In genomic region chr17:67349420-67349819, GRCh38 we compare ENCODE assay signal across 34 cellular contexts. TPM values are rescaled to one million over a fixed set of nuclear protein-coding genes. Genes with fewer than 3 reads are reported as not detected.
DNase-seq lines count a peak whose midpoint lies in the region; ATAC-seq, FAIRE-seq and TF ChIP-seq lines count a peak whose summit lies in the region.
"Had no signal": no experiment of that assay in that cellular context is flagged by ENCODE, and none has a peak within 500 bp of the region (broad histone marks: within the 10 kb centered on the region; RNA-seq: fewer than 3 reads in every experiment).

No MANE protein-coding gene starts in this region.

- no peak for TF ChIP-seq POLR2A in A549 (IDR thresholded peaks at IDR 0.05; ENCODE audit: low read length)
- no peak for TF ChIP-seq POLR2A in HepG2 (IDR thresholded peaks at IDR 0.05; ENCODE audit: insufficient read depth in 1 of 2, low read depth in 2 of 2, low read length in 2 of 2)

- no peak overlapping the region for H3K4me2 ChIP-seq in A549
- no peak overlapping the region for H3K4me2 ChIP-seq in HepG2 (ENCODE audit: low read depth, low read length)
- H3K4me2 ChIP-seq: BLaER1; BLaER1 treated with 17β-estradiol and CSF1 and Interleukin-3, amounts not matched to agents 10 nM and 100 nM had no signal

- intact Hi-C loops in HepG2 (cut with micrococcal nuclease; ENCODE audit: unreplicated experiment), result no loop called here

- H3K9me3 ChIP-seq in A549 (no peaks in the 10 kb centered on the region), HEK293 (ENCODE audit: control insufficient read depth, insufficient read depth, low read depth, low read length) (no peaks in the 10 kb centered on the region), HepG2 (ENCODE audit: low read length) (no peaks in the 10 kb centered on the region)
- H3K9me3 ChIP-seq: BE2C, BLaER1, Caco-2 had no signal

- CTCF ChIA-PET in A549 (lab: Yijun Ruan, JAX), result interaction anchor here (0.6 to 1.2 kb wide), 4 partner anchors 8 to 395 kb away, joined by 3 to 4 read pairs (median 4); no protein-coding TSS in a partner anchor
- CTCF ChIA-PET in HEK293 (lab: Yijun Ruan, JAX), result interaction anchor here (1.1 kb wide), 1 partner anchor 10 kb away, joined by 3 read pairs; no protein-coding TSS in a partner anchor
- CTCF ChIA-PET in HepG2 (lab: Yijun Ruan, JAX; ENCODE audit: low intra/inter-chr PET ratio, low total read pairs), result no interaction called here

- DNase-seq in A549 (ENCODE audit: low read depth in 1 of 2, low spot score in 1 of 2) (no peak), HepG2 (ENCODE audit: low spot score) (no peak), NCI-H345 treated with DMSO at 0.1 percent for 48 hours (lab: John Stamatoyannopoulos, UW; ENCODE audit: unreplicated experiment) (no peak), RCC 7860 (ENCODE audit: low spot score) (no peak), NCI-H1105 (lab: John Stamatoyannopoulos, UW) (no peak)
- DNase-seq: 8988T; ACHN; AML-193; BE2C; C1 segment of cervical spinal cord; Caco-2; Calu3; CD4-positive, alpha-beta memory T cell; CD4-positive, alpha-beta T cell; CD4-positive, CD25-positive, alpha-beta regulatory T cell; CD8-positive, alpha-beta memory T cell; CD8-positive, alpha-beta T cell; COR-L47; DMS 273 treated with DMSO at 0.1 percent for 48 hours; DMS153; DMS53; DMS79; DMS79 treated with DMSO at 0.1 percent for 48 hours; DND-41; EL had no signal

- 92% methylated on average over 1 of the region's 1 CpG for WGBS in A549 (ENCODE audit: missing lambda C conversion rate)
- 95% methylated on average over 1 of the region's 1 CpG for WGBS in HepG2 (ENCODE audit: low lambda C conversion rate)

- peaks cover 88% of the 10 kb centered on the region in 2 experiments for H3K36me3 ChIP-seq in HEK293 (ENCODE audit: control insufficient read depth in 2 of 2, insufficient read depth in 1 of 2, low read length in 2 of 2)
- peaks cover 32 to 82% of the 10 kb centered on the region in 2 experiments for H3K36me3 ChIP-seq in HepG2 (replicated peaks in 1 of 2; ENCODE audit: control insufficient read depth in 1 of 2, insufficient read depth in 2 of 2, low read length in 2 of 2)

- H2AFZ ChIP-seq in HepG2 (ENCODE audit: low read length), result no peak overlapping the region

- TF ChIP-seq RAD21 in A549 (conservative IDR thresholded peaks at IDR 0.05 in 1 of 2, IDR thresholded peaks at IDR 0.05 in 1 of 2), result no peak
- no peak for TF ChIP-seq RAD21 in HepG2 (CRISPR knock-in tag; IDR thresholded peaks at IDR 0.05)

- H3K27ac ChIP-seq in A549 (no peak overlapping the region), HEK293 (ENCODE audit: extremely low read depth, low read depth, low read length) (no peak overlapping the region), HepG2 (ENCODE audit: extremely low read length, insufficient read depth, low read length) (no peak overlapping the region)
- H3K27ac ChIP-seq: 22Rv1; BLaER1; BLaER1 treated with 17β-estradiol and CSF1 and Interleukin-3, amounts not matched to agents 10 nM and 100 nM; C4-2B had no signal

- FAIRE-seq in A549 (lab: Jason Lieb, UNC) (peak; percentile 13), islet of Langerhans (lab: Jason Lieb, UNC) (peak; percentile 43), HepG2 (lab: Jason Lieb, UNC) (no peak), RCC 7860 (lab: Jason Lieb, UNC) (no peak)
- FAIRE-seq: A204.1, D721Med had no signal

- BruUV-seq in HepG2 (replicated peaks; lab: Mats Ljungman, UMichigan), result no TSS peak

- H3K4me3 ChIP-seq in A549, result no peak overlapping the region
- no peak overlapping the region for H3K4me3 ChIP-seq in HEK293 (ENCODE audit: low read depth, low read length)
- no peak overlapping the region for H3K4me3 ChIP-seq in HepG2 (replicated peaks in 1 of 3; ENCODE audit: insufficient read depth in 1 of 3, low read depth in 2 of 3, low read length in 3 of 3)
- H3K4me3 ChIP-seq: BLaER1; BLaER1 treated with 17β-estradiol and CSF1 and Interleukin-3, amounts not matched to agents 10 nM and 100 nM had no signal

- TF ChIP-seq CTCF in A549 (IDR thresholded peaks at IDR 0.05), result no peak
- no peak for TF ChIP-seq CTCF in HEK293 (tag by site-specific recombination; IDR thresholded peaks at IDR 0.05)
- TF ChIP-seq CTCF in HepG2 (CRISPR knock-in tag; IDR thresholded peaks at IDR 0.05), result no peak

- ATAC-seq in A549, result no peak
- no peak for ATAC-seq in HepG2
- ATAC-seq: CD8-positive, alpha-beta T cell had no signal

- H3K27me3 ChIP-seq in HepG2 (ENCODE audit: control insufficient read depth in 1 of 2, insufficient read depth in 2 of 2, low read length in 2 of 2), result no peaks in the 10 kb centered on the region
- H3K27me3 ChIP-seq: BE2C; BLaER1; BLaER1 treated with 17β-estradiol and CSF1 and Interleukin-3, amounts not matched to agents 10 nM and 100 nM had no signal

- TF ChIP-seq EP300 in A549 (IDR thresholded peaks at IDR 0.05), result no peak
- no peak for TF ChIP-seq EP300 in HepG2 (IDR thresholded peaks at IDR 0.05; ENCODE audit: low read depth in 2 of 2, low read length in 2 of 2)
- no peak for TF ChIP-seq EP300 in HepG2 (CRISPR knock-in tag; IDR thresholded peaks at IDR 0.05; ENCODE audit: borderline replicate concordance)

- POLR2A ChIA-PET in A549 (lab: Yijun Ruan, JAX) (interaction anchor here (1.0 kb wide), 1 partner anchor 8 kb away, joined by 4 read pairs; no protein-coding TSS in a partner anchor), HEK293 (lab: Yijun Ruan, JAX) (interaction anchor here (0.9 kb wide), 1 partner anchor 12 kb away, joined by 6 read pairs; no protein-coding TSS in a partner anchor), HepG2 (lab: Yijun Ruan, JAX) (no interaction called here)

- H3K4me1 ChIP-seq in A549 (no peaks in the 10 kb centered on the region), HEK293 (ENCODE audit: control insufficient read depth, insufficient read depth, low read length) (no peaks in the 10 kb centered on the region), HepG2 (ENCODE audit: insufficient read depth, low read length) (no peaks in the 10 kb centered on the region)
- H3K4me1 ChIP-seq: BE2C, BLaER1, Caco-2 had no signal

- H3K79me2 ChIP-seq in HepG2 (ENCODE audit: insufficient read depth, low read length), result no peaks in the 10 kb centered on the region

- in situ Hi-C loops in HepG2 (cut with HindIII; ENCODE audit: extremely low pct_ligation_motif_present, low pct_unique_long_range_greater_than_20kb), result no loop called here

- no peak overlapping the region for H3K9ac ChIP-seq in HepG2 (ENCODE audit: insufficient read depth, low read depth, low read length)
- H3K9ac ChIP-seq: BLaER1; BLaER1 treated with 17β-estradiol and CSF1 and Interleukin-3, amounts not matched to agents 10 nM and 100 nM had no signal

- no peaks in the 10 kb centered on the region for H4K20me1 ChIP-seq in HepG2 (ENCODE audit: insufficient read depth, low read length)

RNA-seq across cellular contexts. Expression of gene PSMD12, which starts 17.0 kb away (rescaled TPM):
- polyA plus RNA-seq in A549 (2011; rRNA removed) (63.4 and 106 TPM in 2 replicates), A549 (2017; fragmentation: RNase III; extraction: RNeasy Plus Mini Kit Qiagen cat#74134 plus additional on column Dnase treatment) (104 to 126 TPM (median 106 TPM) in 3 replicates), HepG2 (2011; rRNA removed) (25.3 and 27.4 TPM in 2 replicates)
- 36.6 and 41.6 TPM in 2 replicates for polyA plus RNA-seq in A549 (2012; cell fraction: cytosol; rRNA removed)
- polyA plus RNA-seq in A549 (2012; cell fraction: nucleus; rRNA removed), result 15.5 and 18.5 TPM in 2 replicates
- 18.3 and 18.5 TPM in 2 replicates for polyA minus RNA-seq in A549 (2011; rRNA and poly(A)+ RNA removed)
- 161 TPM for polyA plus RNA-seq in PFSK-1 (2012; ENCODE audit: insufficient read length, low read depth)
- 71.7 and 115 TPM in 2 replicates for total RNA-seq in HepG2 (2016; rRNA removed; fragmentation: Illumina TruSeq; extraction: Trizol)
- total RNA-seq in HepG2 (2016; cell fraction: cytosol; rRNA removed; fragmentation: Illumina TruSeq; extraction: Trizol; ENCODE audit: low read depth), result 7.4 and 12.1 TPM in 2 replicates
- total RNA-seq in HepG2 (2016; cell fraction: insoluble cytoplasmic fraction; rRNA removed; fragmentation: Illumina TruSeq; extraction: Trizol), result 75.7 and 110 TPM in 2 replicates
- 18.1 and 21.0 TPM in 2 replicates for total RNA-seq in HepG2 (2016; cell fraction: membrane; rRNA removed; fragmentation: Illumina TruSeq; extraction: Trizol)
- total RNA-seq in HepG2 (2016; cell fraction: nucleus; rRNA removed; fragmentation: Illumina TruSeq; extraction: Trizol), result 55.8 and 57.0 TPM in 2 replicates
- polyA plus RNA-seq in HepG2 (2011; cell fraction: cytosol; rRNA removed), result 15.9 and 21.9 TPM in 2 replicates
- 13.2 and 13.6 TPM in 2 replicates for polyA plus RNA-seq in HepG2 (2011; cell fraction: nucleus; rRNA removed)
- 54.8 and 61.8 TPM in 2 replicates for polyA plus RNA-seq in HepG2 (2012)
- polyA plus RNA-seq in HepG2 (2016; cell fraction: cytosol; fragmentation: Illumina TruSeq; extraction: Trizol; ENCODE audit: low read depth), result 10.3 and 10.9 TPM in 2 replicates
- polyA plus RNA-seq in HepG2 (2016; cell fraction: insoluble cytoplasmic fraction; fragmentation: Illumina TruSeq; extraction: Trizol; ENCODE audit: low read depth), result 145 and 154 TPM in 2 replicates
- polyA plus RNA-seq in HepG2 (2016; cell fraction: membrane; fragmentation: Illumina TruSeq; extraction: Trizol; ENCODE audit: low read depth), result 14.8 and 15.6 TPM in 2 replicates
- polyA plus RNA-seq in HepG2 (2016; cell fraction: nucleus; fragmentation: Illumina TruSeq; extraction: Trizol; ENCODE audit: insufficient read depth, low read depth), result 77.3 and 80.9 TPM in 2 replicates
- polyA minus RNA-seq in HepG2 (2011; rRNA and poly(A)+ RNA removed; ENCODE audit: low replicate concordance), result 7.5 and 11.6 TPM in 2 replicates
- polyA minus RNA-seq in HepG2 (2011; cell fraction: cytosol; rRNA and poly(A)+ RNA removed), result 26.6 and 26.8 TPM in 2 replicates
- polyA minus RNA-seq in HepG2 (2011; cell fraction: nucleus; rRNA and poly(A)+ RNA removed), result 50.7 and 56.8 TPM in 2 replicates

RNA-seq across cellular contexts. Expression of gene PITPNC1, which starts 27.7 kb away (rescaled TPM):
- 10.8 and 11.2 TPM in 2 replicates for polyA plus RNA-seq in A549 (2011; rRNA removed)
- 2.4 and 3.1 TPM in 2 replicates for polyA plus RNA-seq in A549 (2012; cell fraction: cytosol; rRNA removed)
- 1.2 and 1.5 TPM in 2 replicates for polyA plus RNA-seq in A549 (2012; cell fraction: nucleus; rRNA removed)
- polyA plus RNA-seq in A549 (2017; fragmentation: RNase III; extraction: RNeasy Plus Mini Kit Qiagen cat#74134 plus additional on column Dnase treatment), result 3.1 to 3.9 TPM (median 3.7 TPM) in 3 replicates
- 5.5 and 10.7 TPM in 2 replicates for polyA minus RNA-seq in A549 (2011; rRNA and poly(A)+ RNA removed)
- polyA plus RNA-seq in PFSK-1 (2012; ENCODE audit: insufficient read length, low read depth), result 142 TPM
- 3.7 and 4.1 TPM in 2 replicates for total RNA-seq in HepG2 (2016; rRNA removed; fragmentation: Illumina TruSeq; extraction: Trizol)
- total RNA-seq in HepG2 (2016; cell fraction: cytosol; rRNA removed; fragmentation: Illumina TruSeq; extraction: Trizol; ENCODE audit: low read depth), result 2.6 and 3.8 TPM in 2 replicates
- 3.1 and 4.2 TPM in 2 replicates for total RNA-seq in HepG2 (2016; cell fraction: insoluble cytoplasmic fraction; rRNA removed; fragmentation: Illumina TruSeq; extraction: Trizol)
- 5.9 and 7.2 TPM in 2 replicates for total RNA-seq in HepG2 (2016; cell fraction: membrane; rRNA removed; fragmentation: Illumina TruSeq; extraction: Trizol)
- total RNA-seq in HepG2 (2016; cell fraction: nucleus; rRNA removed; fragmentation: Illumina TruSeq; extraction: Trizol), result 3.4 and 3.9 TPM in 2 replicates
- polyA plus RNA-seq in HepG2 (2011; rRNA removed), result 3.8 and 5.7 TPM in 2 replicates
- 3.4 and 4.7 TPM in 2 replicates for polyA plus RNA-seq in HepG2 (2011; cell fraction: cytosol; rRNA removed)
- polyA plus RNA-seq in HepG2 (2011; cell fraction: nucleus; rRNA removed), result 1.5 and 1.9 TPM in 2 replicates
- 4.6 and 6.5 TPM in 2 replicates for polyA plus RNA-seq in HepG2 (2012)
- polyA plus RNA-seq in HepG2 (2016; cell fraction: cytosol; fragmentation: Illumina TruSeq; extraction: Trizol; ENCODE audit: low read depth), result 5.8 and 6.2 TPM in 2 replicates
- 4.8 and 6.5 TPM in 2 replicates for polyA plus RNA-seq in HepG2 (2016; cell fraction: insoluble cytoplasmic fraction; fragmentation: Illumina TruSeq; extraction: Trizol; ENCODE audit: low read depth)
- polyA plus RNA-seq in HepG2 (2016; cell fraction: membrane; fragmentation: Illumina TruSeq; extraction: Trizol; ENCODE audit: low read depth), result 8.3 and 9.8 TPM in 2 replicates
- 4.8 and 6.1 TPM in 2 replicates for polyA plus RNA-seq in HepG2 (2016; cell fraction: nucleus; fragmentation: Illumina TruSeq; extraction: Trizol; ENCODE audit: insufficient read depth, low read depth)
- 2.4 and 9.2 TPM in 2 replicates for polyA minus RNA-seq in HepG2 (2011; rRNA and poly(A)+ RNA removed; ENCODE audit: low replicate concordance)
- 3.4 and 3.7 TPM in 2 replicates for polyA minus RNA-seq in HepG2 (2011; cell fraction: cytosol; rRNA and poly(A)+ RNA removed)
- polyA minus RNA-seq in HepG2 (2011; cell fraction: nucleus; rRNA and poly(A)+ RNA removed), result 5.8 and 7.1 TPM in 2 replicates
